10 cellular contexts compared by ENCODE assay signal in genomic region chr3:51559266-51559907, GRCh38. TPM values are rescaled to one million over a fixed set of nuclear protein-coding genes. Genes with fewer than 3 reads are reported as not detected.
DNase-seq lines count a peak whose midpoint lies in the region; ATAC-seq and TF ChIP-seq lines count a peak whose summit lies in the region.
"Had no signal": no experiment of that assay in that cellular context is flagged by ENCODE, and none has a peak within 500 bp of the region (broad histone marks: within the 10 kb centered on the region; RNA-seq: fewer than 3 reads in every experiment).

No MANE protein-coding gene starts in this region.

- intact Hi-C loops in MCF 10A (cut with micrococcal nuclease) (no loop called here), mammary epithelial cell (cut with micrococcal nuclease) (no loop called here), adrenal gland (cut with DNase I) (no loop called here), Right ventricle myocardium superior (cut with DNase I) (no loop called here), thyroid gland (cut with DNase I) (no loop called here)
- intact Hi-C loops in activated T-helper 2 cell treated with anti-CD3 and anti-CD28 coated beads, Interferon-gamma antibody, Interleukin-2, Interleukin-4, amounts not matched to agents 10 μg/mL and 5 μg/mL and 100 μg/mL, durations not matched to agents 14 hours and 24 hours and 36 hours (cut with micrococcal nuclease) = no loop called here

- no peaks in the 10 kb centered on the region for H3K9me3 Mint-ChIP-seq in MCF 10A (ENCODE audit: unreplicated experiment)
- no peaks in the 10 kb centered on the region for H3K9me3 Mint-ChIP-seq in naive thymus-derived CD8-positive, alpha-beta T cell
- H3K9me3 Mint-ChIP-seq in activated T-helper 2 cell treated with anti-CD3 and anti-CD28 coated beads, Interferon-gamma antibody, Interleukin-2, Interleukin-4, amounts not matched to agents 10 μg/mL and 5 μg/mL and 100 μg/mL, durations not matched to agents 14 hours and 24 hours and 36 hours = no peaks in the 10 kb centered on the region

- no peak overlapping the region for H3K4me2 ChIP-seq in mammary epithelial cell (ENCODE audit: insufficient read depth, low read depth, low read length)

- H3K27ac ChIP-seq in mammary epithelial cell (ENCODE audit: insufficient read depth, low read depth, low read length) = no peak overlapping the region
- H3K27ac ChIP-seq in adrenal gland = no peak overlapping the region
- H3K27ac ChIP-seq in thyroid gland = no peak overlapping the region

- no peaks in the 10 kb centered on the region for H3K4me1 ChIP-seq in mammary epithelial cell (ENCODE audit: insufficient read depth, low read length)
- H3K4me1 ChIP-seq in adrenal gland (replicated peaks in 1 of 2) = peaks cover 6% of the 10 kb centered on the region in 2 donors
- H3K4me1 ChIP-seq in thyroid gland = peaks cover 0 to 14% of the 10 kb centered on the region in 2 donors

- H3K9me3 ChIP-seq in mammary epithelial cell (replicated peaks; ENCODE audit: insufficient read depth, low read length) (no peaks in the 10 kb centered on the region), adrenal gland (replicated peaks in 1 of 3) (no peaks in the 10 kb centered on the region), thyroid gland (no peaks in the 10 kb centered on the region)

- TF ChIP-seq CTCF in MCF 10A (IDR thresholded peaks at IDR 0.05; ENCODE audit: unreplicated experiment) (no peak), mammary epithelial cell (conservative IDR thresholded peaks at IDR 0.05 in 1 of 2, IDR thresholded peaks at IDR 0.05 in 1 of 2; ENCODE audit: extremely low read depth in 1 of 2, insufficient read depth in 1 of 2, low read depth in 1 of 2, low read length in 2 of 2) (no peak), adrenal gland (IDR thresholded peaks at IDR 0.05) (no peak), thyroid gland (IDR thresholded peaks at IDR 0.05) (no peak)

- no peak overlapping the region for H3K9ac ChIP-seq in mammary epithelial cell (ENCODE audit: insufficient read depth, low read length)

- H3K27me3 Mint-ChIP-seq in MCF 10A (ENCODE audit: insufficient read depth, unreplicated experiment) = no peaks in the 10 kb centered on the region
- H3K27me3 Mint-ChIP-seq in naive thymus-derived CD8-positive, alpha-beta T cell = no peaks in the 10 kb centered on the region
- no peaks in the 10 kb centered on the region for H3K27me3 Mint-ChIP-seq in activated T-helper 2 cell treated with anti-CD3 and anti-CD28 coated beads, Interferon-gamma antibody, Interleukin-2, Interleukin-4, amounts not matched to agents 10 μg/mL and 5 μg/mL and 100 μg/mL, durations not matched to agents 14 hours and 24 hours and 36 hours (ENCODE audit: low read depth)

- H3K27ac Mint-ChIP-seq in MCF 10A (ENCODE audit: low read depth, unreplicated experiment) = no peak overlapping the region
- no peak overlapping the region for H3K27ac Mint-ChIP-seq in naive thymus-derived CD8-positive, alpha-beta T cell
- no peak overlapping the region for H3K27ac Mint-ChIP-seq in activated T-helper 2 cell treated with anti-CD3 and anti-CD28 coated beads, Interferon-gamma antibody, Interleukin-2, Interleukin-4, amounts not matched to agents 10 μg/mL and 5 μg/mL and 100 μg/mL, durations not matched to agents 14 hours and 24 hours and 36 hours

- in situ Hi-C loops in mammary epithelial cell (cut with MboI; ENCODE audit: low sequenced_read_pairs in 2 of 2) = no loop called here

- no peaks in the 10 kb centered on the region for H3K27me3 ChIP-seq in mammary epithelial cell (ENCODE audit: insufficient read depth, low read length)
- no peaks in the 10 kb centered on the region for H3K27me3 ChIP-seq in adrenal gland
- H3K27me3 ChIP-seq in thyroid gland = no peaks in the 10 kb centered on the region

- H4K20me1 ChIP-seq in mammary epithelial cell (ENCODE audit: insufficient read depth, low read length) = no peaks in the 10 kb centered on the region

- H3K4me3 ChIP-seq in mammary epithelial cell (replicated peaks in 1 of 3; ENCODE audit: insufficient read depth in 1 of 3, low read depth in 2 of 3, low read length in 3 of 3) (no peak overlapping the region), adrenal gland (no peak overlapping the region), thyroid gland (replicated peaks in 1 of 3) (no peak overlapping the region)

- H3K4me3 Mint-ChIP-seq in MCF 10A (ENCODE audit: unreplicated experiment) = no peak overlapping the region
- H3K4me3 Mint-ChIP-seq in naive thymus-derived CD8-positive, alpha-beta T cell = no peak overlapping the region
- no peak overlapping the region for H3K4me3 Mint-ChIP-seq in activated T-helper 2 cell treated with anti-CD3 and anti-CD28 coated beads, Interferon-gamma antibody, Interleukin-2, Interleukin-4, amounts not matched to agents 10 μg/mL and 5 μg/mL and 100 μg/mL, durations not matched to agents 14 hours and 24 hours and 36 hours (ENCODE audit: low read depth)

- H3K36me3 Mint-ChIP-seq in MCF 10A (ENCODE audit: insufficient read depth, unreplicated experiment) = peaks cover 12% of the 10 kb centered on the region
- peaks cover 0 to 57% (median 1%) of the 10 kb centered on the region in 3 donors for H3K36me3 Mint-ChIP-seq in naive thymus-derived CD8-positive, alpha-beta T cell
- peaks cover 19% of the 10 kb centered on the region for H3K36me3 Mint-ChIP-seq in activated T-helper 2 cell treated with anti-CD3 and anti-CD28 coated beads, Interferon-gamma antibody, Interleukin-2, Interleukin-4, amounts not matched to agents 10 μg/mL and 5 μg/mL and 100 μg/mL, durations not matched to agents 14 hours and 24 hours and 36 hours (ENCODE audit: low read depth)

- H3K4me1 Mint-ChIP-seq in MCF 10A (ENCODE audit: insufficient read depth, unreplicated experiment) = peaks cover 9% of the 10 kb centered on the region
- peaks cover 15 to 20% (median 19%) of the 10 kb centered on the region in 4 donors for H3K4me1 Mint-ChIP-seq in naive thymus-derived CD8-positive, alpha-beta T cell
- peaks cover 2% of the 10 kb centered on the region for H3K4me1 Mint-ChIP-seq in activated T-helper 2 cell treated with anti-CD3 and anti-CD28 coated beads, Interferon-gamma antibody, Interleukin-2, Interleukin-4, amounts not matched to agents 10 μg/mL and 5 μg/mL and 100 μg/mL, durations not matched to agents 14 hours and 24 hours and 36 hours (ENCODE audit: low read depth)

- no TSS peak for BruUV-seq in MCF 10A (replicated peaks; lab: Mats Ljungman, UMichigan)
- BruUV-seq in mammary epithelial cell (replicated peaks; lab: Mats Ljungman, UMichigan) = no TSS peak

- H3K36me3 ChIP-seq in mammary epithelial cell (ENCODE audit: insufficient read depth, low read length) = peaks cover 3% of the 10 kb centered on the region
- H3K36me3 ChIP-seq in adrenal gland (replicated peaks in 1 of 2) = peaks cover 0 to 2% of the 10 kb centered on the region in 2 donors
- H3K36me3 ChIP-seq in thyroid gland = no peaks in the 10 kb centered on the region

- peaks cover 30% of the 10 kb centered on the region for H3K79me2 ChIP-seq in mammary epithelial cell (ENCODE audit: insufficient read depth, low read length)

- WGBS in mammary epithelial cell (ENCODE audit: low coverage, missing lambda C conversion rate) = 42% methylated on average over 4 of the region's 4 CpGs
- WGBS in adrenal gland, 4 donors = 40 to 55% (median 46%) methylated on average over 4 of the region's 4 CpGs
- WGBS in thyroid gland, 2 donors = 47 to 58% methylated on average over 4 of the region's 4 CpGs

- H2AFZ ChIP-seq in mammary epithelial cell (ENCODE audit: low read depth, low read length) = no peak overlapping the region

- peak; percentile 59 for ATAC-seq in Right ventricle myocardium superior (ENCODE audit: poor library complexity)
- no peak for ATAC-seq in naive thymus-derived CD8-positive, alpha-beta T cell

- peak; percentile 24 for DNase-seq in MCF 10A (ENCODE audit: unreplicated experiment)
- DNase-seq in mammary epithelial cell = no peak
- DNase-seq in adrenal gland = peak in 6 of 7 donors; percentile 43 to 69 (median 59)
- DNase-seq in Right ventricle myocardium superior = no peak
- DNase-seq in thyroid gland = peak; percentile 14 to 16
- DNase-seq in naive thymus-derived CD8-positive, alpha-beta T cell = no peak
- no peak for DNase-seq in activated T-helper 2 cell treated with anti-CD3 and anti-CD28 coated beads, Interferon-gamma antibody, Interleukin-2, Interleukin-4, amounts not matched to agents 10 μg/mL and 5 μg/mL and 100 μg/mL, durations not matched to agents 14 hours and 24 hours and 36 hours (ENCODE audit: low spot score)
- no peak for DNase-seq in NCI-H146 (lab: John Stamatoyannopoulos, UW)
- DNase-seq: activated effector memory CD4-positive, alpha-beta T cell treated with anti-CD3 and anti-CD28 coated beads, Interleukin-2, amount 50 U/mL, for 16 hours; AML-193 had no signal

- dilution Hi-C loops in mammary epithelial cell (cut with HindIII; ENCODE audit: low sequenced_read_pairs) = no loop called here

- CTCF ChIA-PET in MCF 10A (lab: Yijun Ruan, JAX) = interaction anchor here (0.7 to 1.1 kb wide), 4 partner anchors 18 to 994 kb away, joined by 3 to 5 read pairs (median 4); no protein-coding TSS in a partner anchor
- CTCF ChIA-PET in mammary epithelial cell (lab: Charles Lee; ENCODE audit: low non-redundant PET) = no interaction called here

- POLR2A ChIA-PET in MCF 10A (lab: Yijun Ruan, JAX) = interaction anchor here (0.9 to 2.3 kb wide), 2 partner anchors 20 to 21 kb away, joined by 3 to 7 read pairs; partner anchors contain the start of gene RAD54L2
- POLR2A ChIA-PET in naive thymus-derived CD8-positive, alpha-beta T cell (lab: Charles Lee) = interaction anchor here (1.1 to 1.6 kb wide), 2 partner anchors 9 to 21 kb away, joined by 3 to 4 read pairs; partner anchors contain the start of gene RAD54L2

- no peak for TF ChIP-seq POLR2A in adrenal gland (IDR thresholded peaks at IDR 0.05)
- TF ChIP-seq POLR2A in thyroid gland (IDR thresholded peaks at IDR 0.05) = no peak

RNA-seq across cellular contexts. Expression of gene RAD54L2, which starts 20.9 kb away (rescaled TPM):
- total RNA-seq in MCF 10A (2022) (23.5 and 28.2 TPM in 2 replicates), mammary epithelial cell (10 to 100 TPM; 26.9 to 33.2 TPM), adrenal gland (10 to 100 TPM; 11.0 to 42.2 (median 19.6) TPM), Right ventricle myocardium superior (8.4 TPM), thyroid gland (10 to 100 TPM; 17.8 to 41.6 (median 22.6) TPM)
- polyA plus RNA-seq in mammary epithelial cell (8.2 TPM), adrenal gland (1 to 10 TPM; 5.6 to 9.4 (median 6.3) TPM)
- polyA minus RNA-seq in mammary epithelial cell = 67.0 TPM
- 10 to 100 TPM; 40.5 to 43.4 TPM for total RNA-seq in naive thymus-derived CD8-positive, alpha-beta T cell
- 10 to 100 TPM; 14.1 to 15.6 (median 14.7) TPM for polyA plus RNA-seq in naive thymus-derived CD8-positive, alpha-beta T cell
- 39.3 and 40.0 TPM in 2 replicates for total RNA-seq in activated T-helper 2 cell treated with anti-CD3 and anti-CD28 coated beads, Interferon-gamma antibody, Interleukin-2, Interleukin-4, amounts not matched to agents 10 μg/mL and 5 μg/mL and 100 μg/mL, durations not matched to agents 14 hours and 24 hours and 36 hours

RNA-seq across cellular contexts. Expression of gene DCAF1, which starts 59.6 kb away (rescaled TPM):
- total RNA-seq in MCF 10A (2022) = 17.9 and 19.7 TPM in 2 replicates
- total RNA-seq in mammary epithelial cell = 10 to 100 TPM; 14.8 to 18.2 TPM
- 8.5 TPM for polyA plus RNA-seq in mammary epithelial cell
- polyA minus RNA-seq in mammary epithelial cell = 24.8 TPM
- 10 to 100 TPM; 16.5 to 31.5 (median 22.9) TPM for total RNA-seq in adrenal gland
- 10 to 100 TPM in 1 of 3 donors, 1 to 10 TPM in 2; 7.3 to 29.9 (median 8.2) TPM for polyA plus RNA-seq in adrenal gland
- total RNA-seq in Right ventricle myocardium superior = 15.1 TPM
- total RNA-seq in thyroid gland = 10 to 100 TPM; 23.5 to 35.4 (median 30.1) TPM
- 10 to 100 TPM; 36.4 TPM for total RNA-seq in naive thymus-derived CD8-positive, alpha-beta T cell
- 10 to 100 TPM in 2 of 3 donors, 1 to 10 TPM in 1; 9.1 to 17.4 (median 10.7) TPM for polyA plus RNA-seq in naive thymus-derived CD8-positive, alpha-beta T cell
- total RNA-seq in activated T-helper 2 cell treated with anti-CD3 and anti-CD28 coated beads, Interferon-gamma antibody, Interleukin-2, Interleukin-4, amounts not matched to agents 10 μg/mL and 5 μg/mL and 100 μg/mL, durations not matched to agents 14 hours and 24 hours and 36 hours = 41.1 and 43.0 TPM in 2 replicates

Comparison
In these comparisons a context has a peak if more than half of its experiments do, and no peak if none do; other contexts are left out.
1. DNase-seq: peak in MCF 10A (single experiment), adrenal gland (6 of 7) and thyroid gland (2 of 2); none in mammary epithelial cell (single experiment), Right ventricle myocardium superior (single experiment), naive thymus-derived CD8-positive, alpha-beta T cell (0 of 10), activated T-helper 2 cell treated with anti-CD3 and anti-CD28 coated beads, Interferon-gamma antibody, Interleukin-2, Interleukin-4, amounts not matched to agents 10 μg/mL and 5 μg/mL and 100 μg/mL, durations not matched to agents 14 hours and 24 hours and 36 hours (single experiment) and NCI-H146 (single experiment).